In genomic region chr19:57436392-57436791, GRCh38 we compare ENCODE assay signal across 8 cellular contexts. TPM values are rescaled to one million over a fixed set of nuclear protein-coding genes. Genes with fewer than 3 reads are reported as not detected.
DNase-seq lines count a peak whose midpoint lies in the region; ATAC-seq, FAIRE-seq and TF ChIP-seq lines count a peak whose summit lies in the region.

No MANE protein-coding gene starts in this region.

- peaks cover 43 to 45% of the 10 kb centered on the region in 2 donors for H3K36me3 Mint-ChIP-seq in CD4-positive, alpha-beta memory T cell
- peaks cover 18% of the 10 kb centered on the region for H3K36me3 Mint-ChIP-seq in chondrocyte (ENCODE audit: low read depth)
- peaks cover 7 to 19% of the 10 kb centered on the region in 2 donors for H3K36me3 Mint-ChIP-seq in naive B cell

- no peak for DNase-seq in CD4-positive, alpha-beta memory T cell
- DNase-seq in MM.1S (no peak), chondrocyte (ENCODE audit: low spot score) (no peak), naive B cell (no peak), sigmoid colon (no peak), NCI-H1436 (lab: John Stamatoyannopoulos, UW) (no peak), GM12891 (ENCODE audit: insufficient read length, low spot score) (no peak), DMS53 treated with DMSO at 0.1 percent for 48 hours (lab: John Stamatoyannopoulos, UW; ENCODE audit: unreplicated experiment) (no peak)

- TF ChIP-seq EP300 in sigmoid colon (IDR thresholded peaks at IDR 0.05) = no peak

- POLR2A ChIA-PET in CD4-positive, alpha-beta memory T cell (lab: Charles Lee; ENCODE audit: partially characterized antibody) = interaction anchor here (1.6 kb wide), 1 partner anchor 64 kb away, joined by 6 read pairs; the partner anchor contains the start of gene ZNF773

- H2AFZ ChIP-seq in MM.1S (ENCODE audit: low read length) = no peak overlapping the region

- H3K4me1 Mint-ChIP-seq in CD4-positive, alpha-beta memory T cell = peaks cover 22 to 39% (median 30%) of the 10 kb centered on the region in 4 donors
- H3K4me1 Mint-ChIP-seq in chondrocyte (ENCODE audit: low read depth) (peaks cover 23% of the 10 kb centered on the region), naive B cell (peaks cover 39 to 51% (median 48%) of the 10 kb centered on the region in 3 donors)

- H3F3A ChIP-seq in MM.1S (ENCODE audit: insufficient read depth, low read length) = no peaks in the 10 kb centered on the region

- peak overlapping the region; percentile 71 for H3K4me2 ChIP-seq in MM.1S (ENCODE audit: low read depth, low read length)

- H3K36me3 ChIP-seq in CD4-positive, alpha-beta memory T cell (ENCODE audit: insufficient read depth, low read length) = no peaks in the 10 kb centered on the region
- H3K36me3 ChIP-seq in MM.1S (replicated peaks; ENCODE audit: insufficient read depth, low read length) (no peaks in the 10 kb centered on the region), sigmoid colon (no peaks in the 10 kb centered on the region)

- intact Hi-C loops in CD4-positive, alpha-beta memory T cell (cut with micrococcal nuclease) = loop anchor here (10.0 kb wide), 2 partner anchors 308 to 568 kb away; partner anchors contain the start of genes ZNF606 and ZNF776
- intact Hi-C loops in sigmoid colon (cut with DNase I) = no loop called here

- no peak for FAIRE-seq in GM12891 (lab: Jason Lieb, UNC)

- H3K4me3 ChIP-seq in CD4-positive, alpha-beta memory T cell (ENCODE audit: low read length in 2 of 2) = peak overlapping the region in 1 of 2 donors; percentile 62
- H3K4me3 ChIP-seq in MM.1S (ENCODE audit: low read length) (peak overlapping the region; percentile 85; the same call in 1 of the 2 replicates), sigmoid colon (peak overlapping the region in 2 of 4 donors; percentile 65 to 88)

- no peaks in the 10 kb centered on the region for H4K20me1 ChIP-seq in MM.1S (ENCODE audit: insufficient read depth, low read length)

- no peaks in the 10 kb centered on the region for H3K27me3 ChIP-seq in CD4-positive, alpha-beta memory T cell (ENCODE audit: insufficient read depth, low read length)
- no peaks in the 10 kb centered on the region for H3K27me3 ChIP-seq in MM.1S (replicated peaks; ENCODE audit: insufficient read depth, low read length)
- H3K27me3 ChIP-seq in sigmoid colon = no peaks in the 10 kb centered on the region

- H3K79me2 ChIP-seq in MM.1S (ENCODE audit: low read length) = peaks cover 52% of the 10 kb centered on the region

- no peak for ATAC-seq in naive B cell (ENCODE audit: low read depth in 2 of 2)

- TF ChIP-seq CTCF in MM.1S (IDR thresholded peaks at IDR 0.05; ENCODE audit: low read length) = no peak
- no peak for TF ChIP-seq CTCF in chondrocyte (IDR thresholded peaks at IDR 0.05)
- no peak for TF ChIP-seq CTCF in sigmoid colon (IDR thresholded peaks at IDR 0.05)

- no peak for TF ChIP-seq POLR2A in sigmoid colon (IDR thresholded peaks at IDR 0.05)
- TF ChIP-seq POLR2A in GM12891 (IDR thresholded peaks at IDR 0.05; ENCODE audit: low read depth, low read length) = no peak

- no peak overlapping the region for H3K9ac ChIP-seq in MM.1S (ENCODE audit: low read length)

- peaks cover 0 to 2% of the 10 kb centered on the region in 2 donors for H3K27me3 Mint-ChIP-seq in CD4-positive, alpha-beta memory T cell
- no peaks in the 10 kb centered on the region for H3K27me3 Mint-ChIP-seq in chondrocyte (ENCODE audit: low read depth)
- no peaks in the 10 kb centered on the region for H3K27me3 Mint-ChIP-seq in naive B cell

- peaks cover 11 to 33% (median 24%) of the 10 kb centered on the region in 8 donors for H3K9me3 Mint-ChIP-seq in CD4-positive, alpha-beta memory T cell
- H3K9me3 Mint-ChIP-seq in chondrocyte (ENCODE audit: low read depth) (peaks cover 13% of the 10 kb centered on the region), naive B cell (peaks cover 0 to 5% (median 0%) of the 10 kb centered on the region in 7 donors)

- H3K27ac Mint-ChIP-seq in CD4-positive, alpha-beta memory T cell = peak overlapping the region in 5 of 7 donors; percentile 65 to 99 (median 98)
- no peak overlapping the region for H3K27ac Mint-ChIP-seq in chondrocyte (ENCODE audit: unreplicated experiment)
- peak overlapping the region in 2 of 6 donors; percentile 17 to 93 for H3K27ac Mint-ChIP-seq in naive B cell

- H3K9me3 ChIP-seq in CD4-positive, alpha-beta memory T cell (ENCODE audit: control insufficient read depth in 1 of 2, low read length in 2 of 2) = peaks cover 0 to 3% of the 10 kb centered on the region in 2 donors
- H3K9me3 ChIP-seq in MM.1S (replicated peaks; ENCODE audit: insufficient read depth, low read length) (no peaks in the 10 kb centered on the region), sigmoid colon (peaks cover 0 to 5% (median 1%) of the 10 kb centered on the region in 4 donors)

- CTCF ChIA-PET in CD4-positive, alpha-beta memory T cell (lab: Charles Lee; ENCODE audit: partially characterized antibody) = interaction anchor here (0.8 kb wide), 1 partner anchor 333 kb away, joined by 3 read pairs; the partner anchor contains the start of gene ZNF586

- peaks cover 13% of the 10 kb centered on the region for H3K4me1 ChIP-seq in CD4-positive, alpha-beta memory T cell (ENCODE audit: insufficient read depth, low read length)
- peaks cover 9% of the 10 kb centered on the region for H3K4me1 ChIP-seq in MM.1S (ENCODE audit: low read length)
- peaks cover 0 to 23% (median 16%) of the 10 kb centered on the region in 4 donors for H3K4me1 ChIP-seq in sigmoid colon

- H3K4me3 Mint-ChIP-seq in CD4-positive, alpha-beta memory T cell = peak overlapping the region; percentile 96 to 100 (median 98)
- H3K4me3 Mint-ChIP-seq in chondrocyte (ENCODE audit: unreplicated experiment) (peak overlapping the region; percentile 86), naive B cell (peak overlapping the region; percentile 89 to 100 (median 96))

- no peak overlapping the region for H3K27ac ChIP-seq in CD4-positive, alpha-beta memory T cell (ENCODE audit: low read depth, low read length)
- H3K27ac ChIP-seq in MM.1S (ENCODE audit: low read length) = no peak overlapping the region
- no peak overlapping the region for H3K27ac ChIP-seq in sigmoid colon

- no peaks in the 10 kb centered on the region for H3K9me2 ChIP-seq in MM.1S (replicated peaks; ENCODE audit: insufficient read depth, low read length)

- WGBS in sigmoid colon, 2 donors = 43 to 60% methylated on average over 1 of the region's 1 CpG

TF ChIP-seq in GM12891, 5 proteins besides CTCF, POLR2A, EP300 and RAD21:
- no peak for TF ChIP-seq POLR2AphosphoS5 (IDR thresholded peaks at IDR 0.05; ENCODE audit: low read depth, low read length)
- TF ChIP-seq POU2F2 (IDR thresholded peaks at IDR 0.05; ENCODE audit: low read depth, low read length) = no peak
- TF ChIP-seq SPI1 (IDR thresholded peaks at IDR 0.05; ENCODE audit: low read depth, low read length) = no peak

RNA-seq across cellular contexts. Expression of gene ZNF749, which starts 1.3 kb away (rescaled TPM):
- total RNA-seq in CD4-positive, alpha-beta memory T cell = 10 to 100 TPM; 14.8 to 15.2 TPM
- 10 to 100 TPM in 1 of 2 donors, 1 to 10 TPM in 1; 5.9 to 21.4 TPM for polyA plus RNA-seq in CD4-positive, alpha-beta memory T cell
- total RNA-seq in chondrocyte (7.8 to 10.3 TPM (median 8.1 TPM) in 3 replicates), sigmoid colon (1 to 10 TPM; 1.9 to 7.4 (median 4.0) TPM)
- polyA plus RNA-seq in naive B cell (ENCODE audit: low read depth in 6 of 6) (10 to 100 TPM in 4 of 6 donors, 1 to 10 TPM in 2; 3.7 to 23.2 (median 14.4) TPM), sigmoid colon (10 to 100 TPM in 1 of 3 donors, 1 to 10 TPM in 2; 3.9 to 10.2 (median 6.7) TPM)
- 8.9 TPM for polyA plus RNA-seq in GM12891 (2012; ENCODE audit: low read depth, missing spikeins)

RNA-seq across cellular contexts. Expression of gene VN1R1, which starts 20.5 kb away (rescaled TPM):
- under 1 TPM; 0.36 to 0.76 TPM for total RNA-seq in CD4-positive, alpha-beta memory T cell
- not detected for polyA plus RNA-seq in CD4-positive, alpha-beta memory T cell
- 0.26 to 0.97 TPM (median 0.75 TPM) in 3 replicates for total RNA-seq in chondrocyte
- polyA plus RNA-seq in naive B cell (ENCODE audit: low read depth in 6 of 6) = 1 to 10 TPM in 2 of 6 donors, under 1 TPM in 4; 0.39 to 1.4 (median 0.88) TPM
- 1 to 10 TPM in 3 of 4 donors, under 1 TPM in 1; 0.49 to 1.4 (median 1.2) TPM for total RNA-seq in sigmoid colon
- under 1 TPM in 1 of 3 donors, not detected in 2; 0.50 TPM for polyA plus RNA-seq in sigmoid colon
- 0.09 TPM for polyA plus RNA-seq in GM12891 (2012; ENCODE audit: low read depth, missing spikeins)

RNA-seq across cellular contexts. Expression of gene ZNF17, which starts 25.4 kb away (rescaled TPM):
- total RNA-seq in CD4-positive, alpha-beta memory T cell = 10 to 100 TPM; 28.3 to 29.9 TPM
- polyA plus RNA-seq in CD4-positive, alpha-beta memory T cell = 1 to 10 TPM; 3.6 to 9.5 TPM
- 6.1 to 12.3 TPM (median 6.9 TPM) in 3 replicates for total RNA-seq in chondrocyte
- polyA plus RNA-seq in naive B cell (ENCODE audit: low read depth in 6 of 6) = 10 to 100 TPM in 3 of 6 donors, 1 to 10 TPM in 3; 6.1 to 13.0 (median 9.6) TPM
- total RNA-seq in sigmoid colon = 10 to 100 TPM; 10.2 to 14.0 (median 10.8) TPM
- polyA plus RNA-seq in sigmoid colon = 1 to 10 TPM in 2 of 3 donors, under 1 TPM in 1; 0.69 to 3.9 (median 1.2) TPM
- polyA plus RNA-seq in GM12891 (2012; ENCODE audit: low read depth, missing spikeins) = 2.7 TPM

RNA-seq across cellular contexts. Expression of gene ZNF772, which starts 41.0 kb away (rescaled TPM):
- 10 to 100 TPM; 12.8 to 17.4 TPM for total RNA-seq in CD4-positive, alpha-beta memory T cell
- polyA plus RNA-seq in CD4-positive, alpha-beta memory T cell = 1 to 10 TPM; 2.0 to 2.8 TPM
- total RNA-seq in chondrocyte (6.0 to 12.8 TPM (median 7.0 TPM) in 3 replicates), sigmoid colon (10 to 100 TPM; 12.8 to 17.1 (median 15.5) TPM)
- polyA plus RNA-seq in naive B cell (ENCODE audit: low read depth in 6 of 6) (1 to 10 TPM; 4.3 to 9.7 (median 6.8) TPM), sigmoid colon (1 to 10 TPM in 1 of 3 donors, under 1 TPM in 2; 0.23 to 3.4 (median 0.60) TPM)
- polyA plus RNA-seq in GM12891 (2012; ENCODE audit: low read depth, missing spikeins) = 2.5 TPM

RNA-seq across cellular contexts. Expression of gene ZNF548, which starts 46.7 kb away (rescaled TPM):
- total RNA-seq in CD4-positive, alpha-beta memory T cell = 100 to 1,000 TPM in 1 of 2 experiments, 10 to 100 TPM in 1; 85.4 to 103 TPM
- 10 to 100 TPM; 14.1 to 14.8 TPM for polyA plus RNA-seq in CD4-positive, alpha-beta memory T cell
- total RNA-seq in chondrocyte (15.1 to 22.2 TPM (median 15.6 TPM) in 3 replicates), sigmoid colon (10 to 100 TPM; 21.9 to 29.1 (median 22.8) TPM)
- polyA plus RNA-seq in naive B cell (ENCODE audit: low read depth in 6 of 6) (10 to 100 TPM; 17.4 to 28.4 (median 23.3) TPM), sigmoid colon (10 to 100 TPM in 1 of 3 donors, 1 to 10 TPM in 2; 1.2 to 10.7 (median 1.8) TPM)
- polyA plus RNA-seq in GM12891 (2012; ENCODE audit: low read depth, missing spikeins) = 11.4 TPM
